ENCODE assay signal across 8 cellular contexts in genomic region chr12:121839993-121840761, GRCh38. TPM values are rescaled to one million over a fixed set of nuclear protein-coding genes. Genes with fewer than 3 reads are reported as not detected.
DNase-seq lines count a peak whose midpoint lies in the region; ATAC-seq and TF ChIP-seq lines count a peak whose summit lies in the region.

No MANE protein-coding gene starts in this region.

- H3K36me3 ChIP-seq in PC-9 (ENCODE audit: low read depth) (no peaks in the 10 kb centered on the region), esophagus muscularis mucosa (no peaks in the 10 kb centered on the region)

- DNase-seq in PC-9 (no peak), esophagus muscularis mucosa (ENCODE audit: extremely low spot score) (no peak), retinal pigment epithelial cell (ENCODE audit: low read depth) (no peak), NK-92 (lab: John Stamatoyannopoulos, UW; ENCODE audit: unreplicated experiment) (no peak)

- peak overlapping the region; percentile 76 for H3K4me2 ChIP-seq in PC-9

- CTCF ChIA-PET in PC-9 (lab: Charles Lee) = interaction anchor here (0.6 to 1.1 kb wide), 4 partner anchors 13 to 223 kb away, joined by 3 to 5 read pairs (median 4); no protein-coding TSS in a partner anchor

- H3K79me2 ChIP-seq in PC-9 (ENCODE audit: low read depth) = no peaks in the 10 kb centered on the region

- H3K9me3 ChIP-seq in PC-9 (ENCODE audit: insufficient read depth, low read depth) = no peaks in the 10 kb centered on the region
- no peaks in the 10 kb centered on the region for H3K9me3 ChIP-seq in esophagus muscularis mucosa

- peak overlapping the region; percentile 78 for H2AFZ ChIP-seq in PC-9

- H3K9me2 ChIP-seq in PC-9 (ENCODE audit: insufficient read depth) = no peaks in the 10 kb centered on the region

- no peak for TF ChIP-seq POLR2A in esophagus muscularis mucosa (IDR thresholded peaks at IDR 0.05; ENCODE audit: low read depth)

- H3K4me1 ChIP-seq in PC-9 (replicated peaks; ENCODE audit: insufficient read depth) (no peaks in the 10 kb centered on the region; the same call in 1 of the 2 replicates), esophagus muscularis mucosa (peaks cover 6 to 15% (median 14%) of the 10 kb centered on the region in 4 donors)

- H3K27me3 ChIP-seq in PC-9 (ENCODE audit: insufficient read depth, low read depth) = no peaks in the 10 kb centered on the region
- peaks cover 0 to 3% (median 0%) of the 10 kb centered on the region in 4 donors for H3K27me3 ChIP-seq in esophagus muscularis mucosa

- POLR2A ChIA-PET in PC-9 (lab: Charles Lee; ENCODE audit: unreplicated experiment) = no interaction called here

- peak overlapping the region; percentile 78 for H3K4me3 ChIP-seq in GM12875 (ENCODE audit: low read depth, low read length)
- peak overlapping the region; percentile 60 for H3K4me3 ChIP-seq in PC-9
- peak overlapping the region; percentile 57 to 69 (median 60) for H3K4me3 ChIP-seq in esophagus muscularis mucosa
- H3K4me3 ChIP-seq in retinal pigment epithelial cell (ENCODE audit: low read length) = peak overlapping the region; percentile 77

- ATAC-seq in HG02870 (IDR thresholded peaks at IDR 0.05; ENCODE audit: unreplicated experiment) (no peak), HG03039 (IDR thresholded peaks at IDR 0.05; ENCODE audit: unreplicated experiment) (no peak), GM21367 (IDR thresholded peaks at IDR 0.05; ENCODE audit: unreplicated experiment) (no peak)

- H4K20me1 ChIP-seq in PC-9 (ENCODE audit: insufficient read depth) = no peaks in the 10 kb centered on the region

- no peak overlapping the region for H3K27ac ChIP-seq in PC-9
- peak overlapping the region; percentile 57 to 78 (median 64) for H3K27ac ChIP-seq in esophagus muscularis mucosa (replicated peaks in 1 of 4)

- TF ChIP-seq EP300 in esophagus muscularis mucosa (IDR thresholded peaks at IDR 0.05) = no peak

- BruUV-seq in PC-9 (replicated peaks; lab: Mats Ljungman, UMichigan) = TSS peak; percentile 77

- H3F3A ChIP-seq in PC-9 (ENCODE audit: insufficient read depth, low read depth) = peaks cover 16% of the 10 kb centered on the region; the same call in 1 of the 2 replicates

- intact Hi-C loops in PC-9 (cut with micrococcal nuclease; ENCODE audit: unreplicated experiment) = loop anchor here (1.0 kb wide), 1 partner anchor 48 kb away; the partner anchor contains the start of gene PSMD9
- intact Hi-C loops in esophagus muscularis mucosa (cut with DNase I) = loop anchor here (2.0 kb wide), 1 partner anchor 49 kb away; the partner anchor contains the start of gene PSMD9

- 75% methylated on average over 24 of the region's 24 CpGs for WGBS in esophagus muscularis mucosa

- no peak for TF ChIP-seq CTCF in GM12875 (IDR thresholded peaks at IDR 0.05; ENCODE audit: borderline replicate concordance, insufficient read depth, low read depth, low read length)
- no peak for TF ChIP-seq CTCF in PC-9 (conservative IDR thresholded peaks at IDR 0.05)
- no peak for TF ChIP-seq CTCF in esophagus muscularis mucosa (IDR thresholded peaks at IDR 0.05)
- TF ChIP-seq CTCF in retinal pigment epithelial cell (conservative IDR thresholded peaks at IDR 0.05; ENCODE audit: low read depth, low read length) = no peak

RNA-seq across cellular contexts. Expression of gene HPD, which starts 18.5 kb away (rescaled TPM):
- total RNA-seq in PC-9 (2021) (0.35 and 0.92 TPM in 2 replicates), esophagus muscularis mucosa (1 to 10 TPM in 2 of 4 donors, under 1 TPM in 2; 0.65 to 3.3 (median 1.3) TPM)

RNA-seq across cellular contexts. Expression of gene SETD1B, which starts 36.4 kb away (rescaled TPM):
- total RNA-seq in PC-9 (2021) (16.4 and 22.6 TPM in 2 replicates), esophagus muscularis mucosa (10 to 100 TPM in 3 of 4 donors, 1 to 10 TPM in 1; 9.4 to 27.1 (median 19.9) TPM)

RNA-seq across cellular contexts. Expression of gene RHOF, which starts 46.7 kb away (rescaled TPM):
- total RNA-seq in PC-9 (2021) (132 and 179 TPM in 2 replicates), esophagus muscularis mucosa (10 to 100 TPM in 3 of 4 donors, 1 to 10 TPM in 1; 7.0 to 23.2 (median 15.9) TPM)

RNA-seq across cellular contexts. Expression of gene PSMD9, which starts 48.4 kb away (rescaled TPM):
- 64.8 and 76.6 TPM in 2 replicates for total RNA-seq in PC-9 (2021)
- total RNA-seq in esophagus muscularis mucosa = 10 to 100 TPM; 22.4 to 63.7 (median 44.4) TPM
